ENCODE assay signal across 1 cellular context in the genomic region with DNA sequence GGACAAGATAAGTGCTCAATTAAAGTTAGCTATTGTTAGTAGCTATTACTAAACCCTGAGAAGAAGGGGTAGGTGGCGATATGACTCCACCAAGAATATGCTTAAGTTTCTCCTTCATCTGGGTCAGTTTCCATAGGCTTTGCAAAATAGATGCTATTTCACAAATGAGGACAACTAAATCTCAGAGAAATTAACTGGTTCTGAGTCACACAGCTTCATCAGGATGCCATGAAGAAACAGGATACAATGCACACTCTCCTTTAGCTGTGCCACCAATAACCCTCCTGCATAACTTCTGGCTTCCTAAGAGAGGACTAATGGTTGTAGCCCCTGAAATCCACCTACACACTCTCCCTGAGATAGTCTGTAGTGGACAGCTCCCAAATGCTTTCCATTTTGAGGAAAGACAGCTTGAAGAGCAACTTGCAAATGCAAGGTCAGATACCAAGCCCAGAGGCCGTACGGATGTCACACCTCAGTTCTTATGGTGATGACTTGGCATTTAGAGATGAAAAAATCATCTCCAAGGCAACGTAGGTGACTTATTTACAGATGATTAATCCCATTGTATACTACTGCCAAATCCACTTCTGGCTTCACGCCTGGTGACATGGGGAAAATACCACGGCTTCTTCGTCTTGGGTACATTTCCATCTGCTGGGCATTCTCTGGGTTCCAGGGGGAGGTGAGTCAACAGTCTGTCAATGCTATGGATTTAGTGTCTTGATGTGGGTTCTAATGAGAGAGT.
A peak's percentile ranks its signal among the peaks of the same experiment; 100 is the strongest.
TF ChIP-seq lines count a peak whose summit lies in the region.

No MANE protein-coding gene starts in this region.

TF ChIP-seq in A549, 52 proteins besides CTCF, POLR2A, EP300 and RAD21 (continued from another document):
- TF ChIP-seq, protein P1, sequence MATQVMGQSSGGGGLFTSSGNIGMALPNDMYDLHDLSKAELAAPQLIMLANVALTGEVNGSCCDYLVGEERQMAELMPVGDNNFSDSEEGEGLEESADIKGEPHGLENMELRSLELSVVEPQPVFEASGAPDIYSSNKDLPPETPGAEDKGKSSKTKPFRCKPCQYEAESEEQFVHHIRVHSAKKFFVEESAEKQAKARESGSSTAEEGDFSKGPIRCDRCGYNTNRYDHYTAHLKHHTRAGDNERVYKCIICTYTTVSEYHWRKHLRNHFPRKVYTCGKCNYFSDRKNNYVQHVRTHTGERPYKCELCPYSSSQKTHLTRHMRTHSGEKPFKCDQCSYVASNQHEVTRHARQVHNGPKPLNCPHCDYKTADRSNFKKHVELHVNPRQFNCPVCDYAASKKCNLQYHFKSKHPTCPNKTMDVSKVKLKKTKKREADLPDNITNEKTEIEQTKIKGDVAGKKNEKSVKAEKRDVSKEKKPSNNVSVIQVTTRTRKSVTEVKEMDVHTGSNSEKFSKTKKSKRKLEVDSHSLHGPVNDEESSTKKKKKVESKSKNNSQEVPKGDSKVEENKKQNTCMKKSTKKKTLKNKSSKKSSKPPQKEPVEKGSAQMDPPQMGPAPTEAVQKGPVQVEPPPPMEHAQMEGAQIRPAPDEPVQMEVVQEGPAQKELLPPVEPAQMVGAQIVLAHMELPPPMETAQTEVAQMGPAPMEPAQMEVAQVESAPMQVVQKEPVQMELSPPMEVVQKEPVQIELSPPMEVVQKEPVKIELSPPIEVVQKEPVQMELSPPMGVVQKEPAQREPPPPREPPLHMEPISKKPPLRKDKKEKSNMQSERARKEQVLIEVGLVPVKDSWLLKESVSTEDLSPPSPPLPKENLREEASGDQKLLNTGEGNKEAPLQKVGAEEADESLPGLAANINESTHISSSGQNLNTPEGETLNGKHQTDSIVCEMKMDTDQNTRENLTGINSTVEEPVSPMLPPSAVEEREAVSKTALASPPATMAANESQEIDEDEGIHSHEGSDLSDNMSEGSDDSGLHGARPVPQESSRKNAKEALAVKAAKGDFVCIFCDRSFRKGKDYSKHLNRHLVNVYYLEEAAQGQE (IDR thresholded peaks at IDR 0.05), result 0 out of 2 replicates have a peak, but pooled peaks have one; percentile 37
- peak; percentile 70; the same call in 1 of the 2 replicates for TF ChIP-seq HOXB5 (CRISPR knock-in tag; IDR thresholded peaks at IDR 0.05)
- TF ChIP-seq SMC3 (IDR thresholded peaks at IDR 0.05), result peak; percentile 45
- no peak for TF ChIP-seq MYC (IDR thresholded peaks at IDR 0.05; ENCODE audit: borderline replicate concordance, low read length)
- TF ChIP-seq FOSL2 (IDR thresholded peaks at IDR 0.05), result peak; percentile 86
- TF ChIP-seq FOSL2 (CRISPR knock-in tag; IDR thresholded peaks at IDR 0.05), result peak; percentile 95
- no peak for TF ChIP-seq RCOR1 (IDR thresholded peaks at IDR 0.05; ENCODE audit: low read depth, low read length)
- TF ChIP-seq GATA3 (IDR thresholded peaks at IDR 0.05; ENCODE audit: borderline replicate concordance), result peak; percentile 94
- no peak for TF ChIP-seq ZFP36 (IDR thresholded peaks at IDR 0.05; ENCODE audit: borderline replicate concordance, partially characterized antibody)
- TF ChIP-seq ZSCAN20 (CRISPR knock-in tag; IDR thresholded peaks at IDR 0.05), result no peak
- TF ChIP-seq JUN (IDR thresholded peaks at IDR 0.05), result peak; percentile 83 to 84; a peak in 4 of 5 replicates
- no peak for TF ChIP-seq FOSB (CRISPR knock-in tag; IDR thresholded peaks at IDR 0.05)
- TF ChIP-seq, protein P2, sequence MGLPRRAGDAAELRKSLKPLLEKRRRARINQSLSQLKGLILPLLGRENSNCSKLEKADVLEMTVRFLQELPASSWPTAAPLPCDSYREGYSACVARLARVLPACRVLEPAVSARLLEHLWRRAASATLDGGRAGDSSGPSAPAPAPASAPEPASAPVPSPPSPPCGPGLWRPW (IDR thresholded peaks at IDR 0.05), result no peak
- no peak for TF ChIP-seq NPAS2 (CRISPR knock-in tag; IDR thresholded peaks at IDR 0.05; ENCODE audit: borderline replicate concordance)
- TF ChIP-seq, protein P3, sequence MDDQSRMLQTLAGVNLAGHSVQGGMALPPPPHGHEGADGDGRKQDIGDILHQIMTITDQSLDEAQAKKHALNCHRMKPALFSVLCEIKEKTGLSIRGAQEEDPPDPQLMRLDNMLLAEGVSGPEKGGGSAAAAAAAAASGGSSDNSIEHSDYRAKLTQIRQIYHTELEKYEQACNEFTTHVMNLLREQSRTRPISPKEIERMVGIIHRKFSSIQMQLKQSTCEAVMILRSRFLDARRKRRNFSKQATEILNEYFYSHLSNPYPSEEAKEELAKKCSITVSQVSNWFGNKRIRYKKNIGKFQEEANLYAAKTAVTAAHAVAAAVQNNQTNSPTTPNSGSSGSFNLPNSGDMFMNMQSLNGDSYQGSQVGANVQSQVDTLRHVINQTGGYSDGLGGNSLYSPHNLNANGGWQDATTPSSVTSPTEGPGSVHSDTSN (IDR thresholded peaks at IDR 0.05), result peak; percentile 87
- TF ChIP-seq EHMT2 (IDR thresholded peaks at IDR 0.05; ENCODE audit: low read depth), result no peak
- peak; percentile 99 for TF ChIP-seq MAFK (IDR thresholded peaks at IDR 0.05; ENCODE audit: partially characterized antibody)
- no peak for TF ChIP-seq KDM1A (IDR thresholded peaks at IDR 0.05; ENCODE audit: low read depth)
- no peak for TF ChIP-seq CBX8 (IDR thresholded peaks at IDR 0.05)
- no peak for TF ChIP-seq TP53 (CRISPR knock-in tag; IDR thresholded peaks at IDR 0.05)
- TF ChIP-seq, protein P4, sequence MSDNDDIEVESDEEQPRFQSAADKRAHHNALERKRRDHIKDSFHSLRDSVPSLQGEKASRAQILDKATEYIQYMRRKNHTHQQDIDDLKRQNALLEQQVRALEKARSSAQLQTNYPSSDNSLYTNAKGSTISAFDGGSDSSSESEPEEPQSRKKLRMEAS (IDR thresholded peaks at IDR 0.05), result peak; percentile 88
- no peak for TF ChIP-seq MAZ (IDR thresholded peaks at IDR 0.05; ENCODE audit: borderline replicate concordance, low read depth, low read length)
- no peak for TF ChIP-seq FOXS1 (CRISPR knock-in tag; IDR thresholded peaks at IDR 0.05)
- TF ChIP-seq HDAC2 (IDR thresholded peaks at IDR 0.05), result no peak
- TF ChIP-seq RNF2 (IDR thresholded peaks at IDR 0.05; ENCODE audit: borderline replicate concordance, low read depth), result no peak
- TF ChIP-seq JUNB (IDR thresholded peaks at IDR 0.05), result peak; percentile 94
- TF ChIP-seq CEBPB (IDR thresholded peaks at IDR 0.05), result peak in 1 of 2 experiments; percentile 70; a peak in 2 of 4 replicates
- no peak for TF ChIP-seq CHD2 (IDR thresholded peaks at IDR 0.05; ENCODE audit: low read length, partially characterized antibody)
- TF ChIP-seq, protein P5, sequence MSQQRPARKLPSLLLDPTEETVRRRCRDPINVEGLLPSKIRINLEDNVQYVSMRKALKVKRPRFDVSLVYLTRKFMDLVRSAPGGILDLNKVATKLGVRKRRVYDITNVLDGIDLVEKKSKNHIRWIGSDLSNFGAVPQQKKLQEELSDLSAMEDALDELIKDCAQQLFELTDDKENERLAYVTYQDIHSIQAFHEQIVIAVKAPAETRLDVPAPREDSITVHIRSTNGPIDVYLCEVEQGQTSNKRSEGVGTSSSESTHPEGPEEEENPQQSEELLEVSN (IDR thresholded peaks at IDR 0.05; ENCODE audit: borderline replicate concordance, low read depth), result no peak; the same call in 1 of the 2 replicates
- no peak for TF ChIP-seq CBX2 (IDR thresholded peaks at IDR 0.05; ENCODE audit: borderline replicate concordance, low read depth)
- TF ChIP-seq, protein P6, sequence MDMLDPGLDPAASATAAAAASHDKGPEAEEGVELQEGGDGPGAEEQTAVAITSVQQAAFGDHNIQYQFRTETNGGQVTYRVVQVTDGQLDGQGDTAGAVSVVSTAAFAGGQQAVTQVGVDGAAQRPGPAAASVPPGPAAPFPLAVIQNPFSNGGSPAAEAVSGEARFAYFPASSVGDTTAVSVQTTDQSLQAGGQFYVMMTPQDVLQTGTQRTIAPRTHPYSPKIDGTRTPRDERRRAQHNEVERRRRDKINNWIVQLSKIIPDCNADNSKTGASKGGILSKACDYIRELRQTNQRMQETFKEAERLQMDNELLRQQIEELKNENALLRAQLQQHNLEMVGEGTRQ (IDR thresholded peaks at IDR 0.05), result no peak
- no peak for TF ChIP-seq KDM5A (IDR thresholded peaks at IDR 0.05)
- no peak for TF ChIP-seq TFCP2L1 (CRISPR knock-in tag; IDR thresholded peaks at IDR 0.05)
